In genomic region chr3:148532326-148532725, GRCh38 we compare ENCODE assay signal across 22 cellular contexts.
"Had no signal": no experiment of that assay in that cellular context is flagged by ENCODE, and none has a peak within 500 bp of the region (broad histone marks: within the 10 kb centered on the region; RNA-seq: fewer than 3 reads in every experiment).

No MANE protein-coding gene starts in this region.

- H3K4me1 Mint-ChIP-seq: activated CD4-positive, alpha-beta T cell treated with anti-CD3 and anti-CD28 coated beads for 36 hours; brain; central memory CD8-positive, alpha-beta T cell; neural crest cell had no signal

- H3K36me3 ChIP-seq: left lung, right atrium auricular region, tibial artery had no signal

- H3K27ac ChIP-seq: coronary artery, foreskin keratinocyte, left lung, right atrium auricular region, tibial artery had no signal

- FAIRE-seq: TTC549 had no signal

- H3K9me3 Mint-ChIP-seq: activated T-helper 1 cell treated with anti-CD3 and anti-CD28 coated beads, Interleukin-12 subunit alpha, Interleukin-12 subunit beta, Interleukin-2, Interleukin-4 antibody, amounts not matched to agents 30 ng/mL and 10 ng/mL and 1 ng/mL, durations not matched to agents 14 hours and 24 hours and 36 hours; T-helper 2 cell treated with Interferon-gamma antibody and Interleukin-4, amounts not matched to agents 5 μg/mL and 100 μg/mL, for 36 hours had no signal

- H3K27me3 Mint-ChIP-seq: activated CD4-positive, alpha-beta memory T cell treated with anti-CD3 and anti-CD28 coated beads for 36 hours; activated CD4-positive, alpha-beta T cell treated with anti-CD3 and anti-CD28 coated beads for 36 hours; activated naive CD8-positive, alpha-beta T cell; brain; central memory CD8-positive, alpha-beta T cell; progenitor cell of endocrine pancreas had no signal

- H3K4me3 Mint-ChIP-seq: activated CD4-positive, alpha-beta memory T cell treated with anti-CD3 and anti-CD28 coated beads for 36 hours; activated CD4-positive, alpha-beta T cell treated with anti-CD3 and anti-CD28 coated beads for 36 hours; activated naive CD8-positive, alpha-beta T cell; activated T-helper 1 cell treated with anti-CD3 and anti-CD28 coated beads, Interleukin-12 subunit alpha, Interleukin-12 subunit beta, Interleukin-2, Interleukin-4 antibody, amounts not matched to agents 30 ng/mL and 10 ng/mL and 1 ng/mL, durations not matched to agents 14 hours and 24 hours and 36 hours; brain; central memory CD8-positive, alpha-beta T cell; neural crest cell; T-helper 2 cell treated with Interferon-gamma antibody and Interleukin-4, amounts not matched to agents 5 μg/mL and 100 μg/mL, for 36 hours had no signal

- DNase-seq: activated CD4-positive, alpha-beta memory T cell treated with anti-CD3 and anti-CD28 coated beads for 36 hours; activated CD4-positive, alpha-beta T cell treated with anti-CD3 and anti-CD28 coated beads for 36 hours; activated gamma-delta T cell treated with Interleukin-2 at 50 U/mL for 16 hours; activated T-cell treated with anti-CD3 and anti-CD28 coated beads for 4 hours; amniotic stem cell; foreskin keratinocyte; left lung; mammary epithelial cell; stimulated activated CD4-positive, alpha-beta T cell treated with anti-CD3 and anti-CD28 coated beads, Interleukin-2, amount 100 ng/mL, for 24 hours; stimulated activated naive CD8-positive, alpha-beta T cell treated with anti-CD3 and anti-CD28 coated beads, Interleukin-15, Interleukin-2, amounts not matched to agents 100 U/mL and 50 U/mL, for 24 hours; substantia nigra; tibial artery had no signal

- H3K4me1 ChIP-seq: foreskin keratinocyte, left lung, right atrium auricular region had no signal

- H3K36me3 Mint-ChIP-seq: activated CD4-positive, alpha-beta memory T cell treated with anti-CD3 and anti-CD28 coated beads for 36 hours; activated naive CD8-positive, alpha-beta T cell; brain had no signal

- H3K27ac Mint-ChIP-seq: activated CD4-positive, alpha-beta memory T cell treated with anti-CD3 and anti-CD28 coated beads for 36 hours; activated CD4-positive, alpha-beta T cell treated with anti-CD3 and anti-CD28 coated beads for 36 hours; activated naive CD8-positive, alpha-beta T cell; activated T-helper 1 cell treated with anti-CD3 and anti-CD28 coated beads, Interleukin-12 subunit alpha, Interleukin-12 subunit beta, Interleukin-2, Interleukin-4 antibody, amounts not matched to agents 30 ng/mL and 10 ng/mL and 1 ng/mL, durations not matched to agents 14 hours and 24 hours and 36 hours; brain; progenitor cell of endocrine pancreas; T-helper 2 cell treated with Interferon-gamma antibody and Interleukin-4, amounts not matched to agents 5 μg/mL and 100 μg/mL, for 36 hours had no signal

- H3K27me3 ChIP-seq: foreskin keratinocyte, left lung, right atrium auricular region, tibial artery had no signal

- ATAC-seq: activated CD4-positive, alpha-beta T cell treated with anti-CD3 and anti-CD28 coated beads for 36 hours; foreskin keratinocyte; left lung; stimulated activated naive CD8-positive, alpha-beta T cell treated with anti-CD3 and anti-CD28 coated beads, Interleukin-15, Interleukin-2, amounts not matched to agents 100 U/mL and 50 U/mL, for 24 hours had no signal

- H3K4me3 ChIP-seq: coronary artery, left lung, right atrium auricular region, tibial artery had no signal
